ENCODE assay signal across 9 cellular contexts in genomic region chr17:5283531-5284315, GRCh38. TPM values are rescaled to one million over a fixed set of nuclear protein-coding genes. Genes with fewer than 3 reads are reported as not detected.
DNase-seq lines count a peak whose midpoint lies in the region; ATAC-seq, FAIRE-seq and TF ChIP-seq lines count a peak whose summit lies in the region.
"Had no signal": no experiment of that assay in that cellular context is flagged by ENCODE, and none has a peak within 500 bp of the region (broad histone marks: within the 10 kb centered on the region; RNA-seq: fewer than 3 reads in every experiment).

No MANE protein-coding gene starts in this region.

- TF ChIP-seq CTCF in HepG2 (CRISPR knock-in tag; IDR thresholded peaks at IDR 0.05): no peak
- TF ChIP-seq CTCF in right lobe of liver (IDR thresholded peaks at IDR 0.05): no peak
- TF ChIP-seq CTCF in left lung (IDR thresholded peaks at IDR 0.05): no peak

- H3K36me3 ChIP-seq in HepG2 (replicated peaks in 1 of 2; ENCODE audit: control insufficient read depth in 1 of 2, insufficient read depth in 2 of 2, low read length in 2 of 2): no peaks in the 10 kb centered on the region
- no peaks in the 10 kb centered on the region for H3K36me3 ChIP-seq in right lobe of liver
- no peaks in the 10 kb centered on the region for H3K36me3 ChIP-seq in left lung

- peak overlapping the region; percentile 95 for H3K27ac Mint-ChIP-seq in activated naive CD8-positive, alpha-beta T cell treated with anti-CD3 and anti-CD28 coated beads for 36 hours

- TF ChIP-seq POLR2A in HepG2 (IDR thresholded peaks at IDR 0.05; ENCODE audit: insufficient read depth in 1 of 2, low read depth in 2 of 2, low read length in 2 of 2): no peak
- no peak for TF ChIP-seq POLR2A in right lobe of liver (IDR thresholded peaks at IDR 0.05)

- in situ Hi-C loops in HepG2 (cut with HindIII; ENCODE audit: extremely low pct_ligation_motif_present, low pct_unique_long_range_greater_than_20kb): no loop called here

- H3K27me3 ChIP-seq in HepG2 (ENCODE audit: control insufficient read depth in 1 of 2, insufficient read depth in 2 of 2, low read length in 2 of 2) (no peaks in the 10 kb centered on the region), right lobe of liver (no peaks in the 10 kb centered on the region), left lung (no peaks in the 10 kb centered on the region)

- H3K9me3 ChIP-seq in HepG2 (ENCODE audit: low read length) (no peaks in the 10 kb centered on the region), right lobe of liver (no peaks in the 10 kb centered on the region), left lung (no peaks in the 10 kb centered on the region)

- ATAC-seq in HepG2 (no peak), right lobe of liver (no peak), left lung (peak; percentile 24), HG03571 (IDR thresholded peaks at IDR 0.05; ENCODE audit: unreplicated experiment) (no peak)

- peak; percentile 67 for FAIRE-seq in HepG2 (lab: Jason Lieb, UNC)

- no TSS peak for BruUV-seq in HepG2 (replicated peaks; lab: Mats Ljungman, UMichigan)

- DNase-seq in HepG2 (ENCODE audit: low spot score): no peak
- DNase-seq in right lobe of liver: no peak
- no peak for DNase-seq in activated naive CD8-positive, alpha-beta T cell treated with anti-CD3 and anti-CD28 coated beads for 36 hours
- DNase-seq in left lung: no peak
- DNase-seq in H4 (ENCODE audit: low spot score): no peak
- no peak for DNase-seq in cerebellar nuclear complex (lab: John Stamatoyannopoulos, UW)
- no peak for DNase-seq in stimulated activated CD4-positive, alpha-beta T cell treated with anti-CD3 and anti-CD28 coated beads, Interleukin-4, amount 100 ng/mL, for 4 hours

- POLR2A ChIA-PET in HepG2 (lab: Yijun Ruan, JAX): no interaction called here

- H3K4me3 Mint-ChIP-seq in activated naive CD8-positive, alpha-beta T cell treated with anti-CD3 and anti-CD28 coated beads for 36 hours: peak overlapping the region; percentile 91

- H3K27me3 Mint-ChIP-seq in activated naive CD8-positive, alpha-beta T cell treated with anti-CD3 and anti-CD28 coated beads for 36 hours: no peaks in the 10 kb centered on the region

- no peak overlapping the region for H2AFZ ChIP-seq in HepG2 (ENCODE audit: low read length)

- H3K27ac ChIP-seq in HepG2 (ENCODE audit: extremely low read length, insufficient read depth, low read length) (no peak overlapping the region), right lobe of liver (no peak overlapping the region), left lung (no peak overlapping the region)

- peak overlapping the region; percentile 97 for H3K4me2 ChIP-seq in HepG2 (ENCODE audit: low read depth, low read length)

- TF ChIP-seq RAD21 in HepG2 (CRISPR knock-in tag; IDR thresholded peaks at IDR 0.05): no peak

- peak overlapping the region; percentile 78; the same call in 1 of the 2 replicates for H3K9ac ChIP-seq in HepG2 (ENCODE audit: insufficient read depth, low read depth, low read length)

- peaks cover 37% of the 10 kb centered on the region for H3K4me1 Mint-ChIP-seq in activated naive CD8-positive, alpha-beta T cell treated with anti-CD3 and anti-CD28 coated beads for 36 hours

- peaks cover 33% of the 10 kb centered on the region for H3K4me1 ChIP-seq in HepG2 (ENCODE audit: insufficient read depth, low read length)
- peaks cover 0 to 26% (median 5%) of the 10 kb centered on the region in 4 donors for H3K4me1 ChIP-seq in right lobe of liver
- peaks cover 7 to 41% of the 10 kb centered on the region in 2 donors for H3K4me1 ChIP-seq in left lung

- TF ChIP-seq EP300 in HepG2 (IDR thresholded peaks at IDR 0.05; ENCODE audit: low read depth in 2 of 2, low read length in 2 of 2) (no peak), HepG2 (CRISPR knock-in tag; IDR thresholded peaks at IDR 0.05; ENCODE audit: borderline replicate concordance) (no peak)

- no peaks in the 10 kb centered on the region for H3K9me3 Mint-ChIP-seq in activated naive CD8-positive, alpha-beta T cell treated with anti-CD3 and anti-CD28 coated beads for 36 hours

- CTCF ChIA-PET in HepG2 (lab: Yijun Ruan, JAX; ENCODE audit: low intra/inter-chr PET ratio, low total read pairs): no interaction called here

- intact Hi-C loops in HepG2 (cut with micrococcal nuclease; ENCODE audit: unreplicated experiment) (no loop called here), right lobe of liver (cut with DNase I) (no loop called here), left lung (cut with DNase I) (no loop called here)

- peaks cover 13% of the 10 kb centered on the region for H3K36me3 Mint-ChIP-seq in activated naive CD8-positive, alpha-beta T cell treated with anti-CD3 and anti-CD28 coated beads for 36 hours

- peaks cover 17% of the 10 kb centered on the region; the same call in 1 of the 2 replicates for H4K20me1 ChIP-seq in HepG2 (ENCODE audit: insufficient read depth, low read length)

- H3K4me3 ChIP-seq in HepG2 (replicated peaks in 1 of 3; ENCODE audit: insufficient read depth in 1 of 3, low read depth in 2 of 3, low read length in 3 of 3) (peak overlapping the region; percentile 67 to 95 (median 77); a peak in 4 of 6 replicates), right lobe of liver (peak overlapping the region in 1 of 3 donors; percentile 71), left lung (peak overlapping the region; percentile 59 to 64)

- 62% methylated on average over 6 of the region's 6 CpGs for WGBS in HepG2 (ENCODE audit: low lambda C conversion rate)
- 39% methylated on average over 6 of the region's 6 CpGs for WGBS in right lobe of liver (ENCODE audit: insufficient coverage, low coverage, low lambda C conversion rate, missing lambda C conversion rate)

- H3K79me2 ChIP-seq in HepG2 (ENCODE audit: insufficient read depth, low read length): peaks cover 44% of the 10 kb centered on the region

TF ChIP-seq in HepG2, 621 proteins besides CTCF, POLR2A, EP300 and RAD21 (continues in another document):
- TF ChIP-seq MED13 (CRISPR knock-in tag; IDR thresholded peaks at IDR 0.05): no peak
- TF ChIP-seq FOSL1 (CRISPR knock-in tag; IDR thresholded peaks at IDR 0.05; ENCODE audit: borderline replicate concordance): no peak
- no peak for TF ChIP-seq NONO (IDR thresholded peaks at IDR 0.05)
- no peak for TF ChIP-seq NONO (CRISPR knock-in tag; conservative IDR thresholded peaks at IDR 0.05)
- TF ChIP-seq GABPB1 (CRISPR knock-in tag; IDR thresholded peaks at IDR 0.05): no peak
- TF ChIP-seq STAT5B (CRISPR knock-in tag; IDR thresholded peaks at IDR 0.05): no peak

RNA-seq across cellular contexts. Expression of gene RABEP1, which starts 1.6 kb away (rescaled TPM):
- total RNA-seq in HepG2 (2016; rRNA removed; fragmentation: Illumina TruSeq; extraction: Trizol) (41.5 and 56.5 TPM in 2 replicates), right lobe of liver (10 to 100 TPM; 15.5 to 25.4 (median 21.1) TPM), left lung (10 to 100 TPM; 37.0 to 44.2 TPM)
- total RNA-seq in HepG2 (2016; cell fraction: cytosol; rRNA removed; fragmentation: Illumina TruSeq; extraction: Trizol; ENCODE audit: low read depth): 21.9 and 22.8 TPM in 2 replicates
- 43.2 and 59.4 TPM in 2 replicates for total RNA-seq in HepG2 (2016; cell fraction: insoluble cytoplasmic fraction; rRNA removed; fragmentation: Illumina TruSeq; extraction: Trizol)
- total RNA-seq in HepG2 (2016; cell fraction: membrane; rRNA removed; fragmentation: Illumina TruSeq; extraction: Trizol): 33.4 and 37.3 TPM in 2 replicates
- total RNA-seq in HepG2 (2016; cell fraction: nucleus; rRNA removed; fragmentation: Illumina TruSeq; extraction: Trizol): 29.0 and 30.5 TPM in 2 replicates
- polyA plus RNA-seq in HepG2 (2011; rRNA removed): 11.1 and 13.7 TPM in 2 replicates
- 7.5 and 9.3 TPM in 2 replicates for polyA plus RNA-seq in HepG2 (2011; cell fraction: cytosol; rRNA removed)
- 8.0 and 8.3 TPM in 2 replicates for polyA plus RNA-seq in HepG2 (2011; cell fraction: nucleus; rRNA removed)
- 21.0 and 21.9 TPM in 2 replicates for polyA plus RNA-seq in HepG2 (2012)
- 11.5 and 14.3 TPM in 2 replicates for polyA plus RNA-seq in HepG2 (2016; cell fraction: cytosol; fragmentation: Illumina TruSeq; extraction: Trizol; ENCODE audit: low read depth)
- 46.9 and 47.4 TPM in 2 replicates for polyA plus RNA-seq in HepG2 (2016; cell fraction: insoluble cytoplasmic fraction; fragmentation: Illumina TruSeq; extraction: Trizol; ENCODE audit: low read depth)
- 18.7 and 20.4 TPM in 2 replicates for polyA plus RNA-seq in HepG2 (2016; cell fraction: membrane; fragmentation: Illumina TruSeq; extraction: Trizol; ENCODE audit: low read depth)
- polyA plus RNA-seq in HepG2 (2016; cell fraction: nucleus; fragmentation: Illumina TruSeq; extraction: Trizol; ENCODE audit: insufficient read depth, low read depth): 27.9 and 30.3 TPM in 2 replicates
- 24.6 and 51.3 TPM in 2 replicates for polyA minus RNA-seq in HepG2 (2011; rRNA and poly(A)+ RNA removed; ENCODE audit: low replicate concordance)
- polyA minus RNA-seq in HepG2 (2011; cell fraction: cytosol; rRNA and poly(A)+ RNA removed): 19.4 and 23.3 TPM in 2 replicates
- polyA minus RNA-seq in HepG2 (2011; cell fraction: nucleus; rRNA and poly(A)+ RNA removed): 26.1 and 38.8 TPM in 2 replicates
- 10 to 100 TPM; 58.4 to 61.1 TPM for total RNA-seq in activated naive CD8-positive, alpha-beta T cell treated with anti-CD3 and anti-CD28 coated beads for 36 hours
- total RNA-seq in H4 (2014; rRNA removed; shearing (Covaris generic)): 11.3 and 22.6 TPM in 2 replicates

RNA-seq across cellular contexts. Expression of gene SCIMP, which starts 49.1 kb away (rescaled TPM):
- total RNA-seq in HepG2 (2016; rRNA removed; fragmentation: Illumina TruSeq; extraction: Trizol) (not detected in 2 replicates), right lobe of liver (1 to 10 TPM; 1.0 to 9.9 (median 3.2) TPM), left lung (10 to 100 TPM in 1 of 2 donors, 1 to 10 TPM in 1; 8.8 to 20.0 TPM)
- not detected in 2 replicates for total RNA-seq in HepG2 (2016; cell fraction: cytosol; rRNA removed; fragmentation: Illumina TruSeq; extraction: Trizol; ENCODE audit: low read depth)
- total RNA-seq in HepG2 (2016; cell fraction: insoluble cytoplasmic fraction; rRNA removed; fragmentation: Illumina TruSeq; extraction: Trizol): not detected in 2 replicates
- not detected in 2 replicates for total RNA-seq in HepG2 (2016; cell fraction: membrane; rRNA removed; fragmentation: Illumina TruSeq; extraction: Trizol)
- total RNA-seq in HepG2 (2016; cell fraction: nucleus; rRNA removed; fragmentation: Illumina TruSeq; extraction: Trizol): not detected in 2 replicates
- polyA plus RNA-seq in HepG2 (2011; rRNA removed): not detected in 2 replicates
- not detected in 2 replicates for polyA plus RNA-seq in HepG2 (2011; cell fraction: cytosol; rRNA removed)
- polyA plus RNA-seq in HepG2 (2011; cell fraction: nucleus; rRNA removed): not detected in 2 replicates
- not detected in 2 replicates for polyA plus RNA-seq in HepG2 (2012)
- polyA plus RNA-seq in HepG2 (2016; cell fraction: cytosol; fragmentation: Illumina TruSeq; extraction: Trizol; ENCODE audit: low read depth): not detected in 2 replicates
- not detected in 2 replicates for polyA plus RNA-seq in HepG2 (2016; cell fraction: insoluble cytoplasmic fraction; fragmentation: Illumina TruSeq; extraction: Trizol; ENCODE audit: low read depth)
- polyA plus RNA-seq in HepG2 (2016; cell fraction: membrane; fragmentation: Illumina TruSeq; extraction: Trizol; ENCODE audit: low read depth): not detected in 2 replicates
- not detected in 2 replicates for polyA plus RNA-seq in HepG2 (2016; cell fraction: nucleus; fragmentation: Illumina TruSeq; extraction: Trizol; ENCODE audit: insufficient read depth, low read depth)
- 0.19 TPM in 1 of 2 replicates, not detected in the other for polyA minus RNA-seq in HepG2 (2011; rRNA and poly(A)+ RNA removed; ENCODE audit: low replicate concordance)
- not detected in 2 replicates for polyA minus RNA-seq in HepG2 (2011; cell fraction: cytosol; rRNA and poly(A)+ RNA removed)
- polyA minus RNA-seq in HepG2 (2011; cell fraction: nucleus; rRNA and poly(A)+ RNA removed): not detected in 2 replicates
- total RNA-seq in activated naive CD8-positive, alpha-beta T cell treated with anti-CD3 and anti-CD28 coated beads for 36 hours: not detected
- not detected in 2 replicates for total RNA-seq in H4 (2014; rRNA removed; shearing (Covaris generic))
- total RNA-seq: RPMI7951 had no signal
